Comparison of ENCODE assay signal across 1 cellular context in genomic region chr6:125153541-125154183, GRCh38.
TF ChIP-seq lines count a peak whose summit lies in the region.

A gene with protein sequence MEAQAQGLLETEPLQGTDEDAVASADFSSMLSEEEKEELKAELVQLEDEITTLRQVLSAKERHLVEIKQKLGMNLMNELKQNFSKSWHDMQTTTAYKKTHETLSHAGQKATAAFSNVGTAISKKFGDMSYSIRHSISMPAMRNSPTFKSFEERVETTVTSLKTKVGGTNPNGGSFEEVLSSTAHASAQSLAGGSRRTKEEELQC (plus strand): TSS chr6:125153773. CDS start chr6:125153952, 179 bp downstream.

TF ChIP-seq in K562, 482 proteins besides CTCF, POLR2A, EP300 and RAD21 (continued from another document and continues in another):
- TF ChIP-seq RB1 (IDR thresholded peaks at IDR 0.05; ENCODE audit: low read depth), result peak; percentile 89
- peak; percentile 45; the same call in 1 of the 2 replicates for TF ChIP-seq GABPA (tag; conservative IDR thresholded peaks at IDR 0.05; ENCODE audit: low read depth)
- TF ChIP-seq STAT5B (CRISPR knock-in tag; IDR thresholded peaks at IDR 0.05), result no peak
- no peak for TF ChIP-seq ZNF146 (CRISPR knock-in tag; IDR thresholded peaks at IDR 0.05; ENCODE audit: unreplicated experiment)
- TF ChIP-seq ZBTB9 (CRISPR knock-in tag; IDR thresholded peaks at IDR 0.05), result peak; percentile 65; the same call in 1 of the 2 replicates
- TF ChIP-seq NR2F6 (CRISPR knock-in tag; IDR thresholded peaks at IDR 0.05), result no peak
- no peak for TF ChIP-seq ZNF561 (CRISPR knock-in tag; conservative IDR thresholded peaks at IDR 0.05)
- TF ChIP-seq ID3 (CRISPR knock-in tag; IDR thresholded peaks at IDR 0.05), result no peak
- no peak for TF ChIP-seq ID3 (tag; IDR thresholded peaks at IDR 0.05)
- TF ChIP-seq MED1 (CRISPR knock-in tag; IDR thresholded peaks at IDR 0.05; ENCODE audit: borderline replicate concordance), result no peak
- TF ChIP-seq ELF1 (tag; IDR thresholded peaks at IDR 0.05), result no peak
- no peak for TF ChIP-seq MAFG (tag; conservative IDR thresholded peaks at IDR 0.05)
- TF ChIP-seq U2AF1 (optimal IDR thresholded peaks at IDR 0.05; ENCODE audit: low read depth, low read length), result peak; percentile 5
- no peak for TF ChIP-seq MTF1 (CRISPR knock-in tag; IDR thresholded peaks at IDR 0.05; ENCODE audit: borderline replicate concordance)
- peak; percentile 83 for TF ChIP-seq EP400 (IDR thresholded peaks at IDR 0.05)
- TF ChIP-seq, protein P1, sequence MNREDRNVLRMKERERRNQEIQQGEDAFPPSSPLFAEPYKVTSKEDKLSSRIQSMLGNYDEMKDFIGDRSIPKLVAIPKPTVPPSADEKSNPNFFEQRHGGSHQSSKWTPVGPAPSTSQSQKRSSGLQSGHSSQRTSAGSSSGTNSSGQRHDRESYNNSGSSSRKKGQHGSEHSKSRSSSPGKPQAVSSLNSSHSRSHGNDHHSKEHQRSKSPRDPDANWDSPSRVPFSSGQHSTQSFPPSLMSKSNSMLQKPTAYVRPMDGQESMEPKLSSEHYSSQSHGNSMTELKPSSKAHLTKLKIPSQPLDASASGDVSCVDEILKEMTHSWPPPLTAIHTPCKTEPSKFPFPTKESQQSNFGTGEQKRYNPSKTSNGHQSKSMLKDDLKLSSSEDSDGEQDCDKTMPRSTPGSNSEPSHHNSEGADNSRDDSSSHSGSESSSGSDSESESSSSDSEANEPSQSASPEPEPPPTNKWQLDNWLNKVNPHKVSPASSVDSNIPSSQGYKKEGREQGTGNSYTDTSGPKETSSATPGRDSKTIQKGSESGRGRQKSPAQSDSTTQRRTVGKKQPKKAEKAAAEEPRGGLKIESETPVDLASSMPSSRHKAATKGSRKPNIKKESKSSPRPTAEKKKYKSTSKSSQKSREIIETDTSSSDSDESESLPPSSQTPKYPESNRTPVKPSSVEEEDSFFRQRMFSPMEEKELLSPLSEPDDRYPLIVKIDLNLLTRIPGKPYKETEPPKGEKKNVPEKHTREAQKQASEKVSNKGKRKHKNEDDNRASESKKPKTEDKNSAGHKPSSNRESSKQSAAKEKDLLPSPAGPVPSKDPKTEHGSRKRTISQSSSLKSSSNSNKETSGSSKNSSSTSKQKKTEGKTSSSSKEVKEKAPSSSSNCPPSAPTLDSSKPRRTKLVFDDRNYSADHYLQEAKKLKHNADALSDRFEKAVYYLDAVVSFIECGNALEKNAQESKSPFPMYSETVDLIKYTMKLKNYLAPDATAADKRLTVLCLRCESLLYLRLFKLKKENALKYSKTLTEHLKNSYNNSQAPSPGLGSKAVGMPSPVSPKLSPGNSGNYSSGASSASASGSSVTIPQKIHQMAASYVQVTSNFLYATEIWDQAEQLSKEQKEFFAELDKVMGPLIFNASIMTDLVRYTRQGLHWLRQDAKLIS (CRISPR knock-in tag; IDR thresholded peaks at IDR 0.05), result peak; percentile 94
- TF ChIP-seq, protein P2, sequence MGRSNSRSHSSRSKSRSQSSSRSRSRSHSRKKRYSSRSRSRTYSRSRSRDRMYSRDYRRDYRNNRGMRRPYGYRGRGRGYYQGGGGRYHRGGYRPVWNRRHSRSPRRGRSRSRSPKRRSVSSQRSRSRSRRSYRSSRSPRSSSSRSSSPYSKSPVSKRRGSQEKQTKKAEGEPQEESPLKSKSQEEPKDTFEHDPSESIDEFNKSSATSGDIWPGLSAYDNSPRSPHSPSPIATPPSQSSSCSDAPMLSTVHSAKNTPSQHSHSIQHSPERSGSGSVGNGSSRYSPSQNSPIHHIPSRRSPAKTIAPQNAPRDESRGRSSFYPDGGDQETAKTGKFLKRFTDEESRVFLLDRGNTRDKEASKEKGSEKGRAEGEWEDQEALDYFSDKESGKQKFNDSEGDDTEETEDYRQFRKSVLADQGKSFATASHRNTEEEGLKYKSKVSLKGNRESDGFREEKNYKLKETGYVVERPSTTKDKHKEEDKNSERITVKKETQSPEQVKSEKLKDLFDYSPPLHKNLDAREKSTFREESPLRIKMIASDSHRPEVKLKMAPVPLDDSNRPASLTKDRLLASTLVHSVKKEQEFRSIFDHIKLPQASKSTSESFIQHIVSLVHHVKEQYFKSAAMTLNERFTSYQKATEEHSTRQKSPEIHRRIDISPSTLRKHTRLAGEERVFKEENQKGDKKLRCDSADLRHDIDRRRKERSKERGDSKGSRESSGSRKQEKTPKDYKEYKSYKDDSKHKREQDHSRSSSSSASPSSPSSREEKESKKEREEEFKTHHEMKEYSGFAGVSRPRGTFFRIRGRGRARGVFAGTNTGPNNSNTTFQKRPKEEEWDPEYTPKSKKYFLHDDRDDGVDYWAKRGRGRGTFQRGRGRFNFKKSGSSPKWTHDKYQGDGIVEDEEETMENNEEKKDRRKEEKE (IDR thresholded peaks at IDR 0.05; ENCODE audit: borderline replicate concordance in 1 of 2, control insufficient read depth in 1 of 2, low read depth in 2 of 2, low read length in 1 of 2), result no peak
- TF ChIP-seq, protein P3, sequence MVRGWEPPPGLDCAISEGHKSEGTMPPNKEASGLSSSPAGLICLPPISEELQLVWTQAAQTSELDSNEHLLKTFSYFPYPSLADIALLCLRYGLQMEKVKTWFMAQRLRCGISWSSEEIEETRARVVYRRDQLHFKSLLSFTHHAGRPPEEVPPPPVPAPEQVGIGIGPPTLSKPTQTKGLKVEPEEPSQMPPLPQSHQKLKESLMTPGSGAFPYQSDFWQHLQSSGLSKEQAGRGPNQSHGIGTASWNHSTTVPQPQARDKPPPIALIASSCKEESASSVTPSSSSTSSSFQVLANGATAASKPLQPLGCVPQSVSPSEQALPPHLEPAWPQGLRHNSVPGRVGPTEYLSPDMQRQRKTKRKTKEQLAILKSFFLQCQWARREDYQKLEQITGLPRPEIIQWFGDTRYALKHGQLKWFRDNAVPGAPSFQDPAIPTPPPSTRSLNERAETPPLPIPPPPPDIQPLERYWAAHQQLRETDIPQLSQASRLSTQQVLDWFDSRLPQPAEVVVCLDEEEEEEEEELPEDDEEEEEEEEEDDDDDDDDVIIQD (CRISPR knock-in tag; IDR thresholded peaks at IDR 0.05), result no peak
- TF ChIP-seq ELK3 (CRISPR knock-in tag; IDR thresholded peaks at IDR 0.05), result no peak
- TF ChIP-seq HLTF (IDR thresholded peaks at IDR 0.05), result no peak
- TF ChIP-seq MTA3 (IDR thresholded peaks at IDR 0.05; ENCODE audit: borderline replicate concordance), result peak; percentile 80
- TF ChIP-seq ZNF76 (CRISPR knock-in tag; IDR thresholded peaks at IDR 0.05; ENCODE audit: borderline replicate concordance), result 0 out of 2 replicates have a peak, but pooled peaks have one; percentile 33
- TF ChIP-seq ZNF407 (IDR thresholded peaks at IDR 0.05; ENCODE audit: low read depth), result no peak
- TF ChIP-seq SMAD4 (CRISPR knock-in tag; conservative IDR thresholded peaks at IDR 0.05), result peak; percentile 80
- no peak for TF ChIP-seq TRIM25 (IDR thresholded peaks at IDR 0.05; ENCODE audit: borderline replicate concordance)
- no peak for TF ChIP-seq KAT8 (IDR thresholded peaks at IDR 0.05; ENCODE audit: low read depth)
- TF ChIP-seq GMEB1 (CRISPR knock-in tag; IDR thresholded peaks at IDR 0.05), result 0 out of 2 replicates have a peak, but pooled peaks have one; percentile 44
- peak; percentile 62 to 87 for TF ChIP-seq E2F6 (IDR thresholded peaks at IDR 0.05; ENCODE audit: borderline replicate concordance in 1 of 2, extremely low read depth in 1 of 2, insufficient read depth in 1 of 2, insufficient read length in 1 of 2, low read depth in 1 of 2, low read length in 1 of 2, poor library complexity in 1 of 2, severe bottlenecking in 1 of 2)
